In the genomic region with DNA sequence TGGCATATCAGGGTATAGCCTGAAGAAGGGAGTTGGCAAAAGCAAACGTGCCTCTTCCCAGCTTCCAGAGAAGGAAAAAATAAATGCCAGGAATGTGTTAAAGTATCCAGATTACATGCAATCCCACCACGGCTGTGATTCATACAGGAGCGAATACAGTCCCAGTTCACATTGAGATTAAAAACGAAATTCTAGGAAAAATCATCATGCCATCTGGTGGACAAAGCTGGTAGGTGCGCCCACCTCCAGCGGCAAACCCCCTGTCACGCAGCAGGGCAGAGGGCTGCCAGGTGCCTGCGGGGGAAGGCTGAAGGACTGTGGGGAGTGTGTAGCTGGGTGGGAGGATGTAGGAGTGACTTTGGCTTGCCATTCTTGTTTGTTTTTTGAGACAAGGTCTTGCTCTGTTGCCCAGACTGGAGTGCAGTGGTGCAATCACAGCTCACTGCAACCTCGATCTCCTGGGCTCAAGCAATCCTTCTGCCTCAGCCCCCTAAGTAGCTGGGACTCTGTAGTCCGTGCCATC, we compare ENCODE assay signal across 8 cellular contexts. TPM values are rescaled to one million over a fixed set of nuclear protein-coding genes. Genes with fewer than 3 reads are reported as not detected.
A peak's percentile ranks its signal among the peaks of the same experiment; 100 is the strongest.
DNase-seq lines count a peak whose midpoint lies in the region; ATAC-seq, FAIRE-seq and TF ChIP-seq lines count a peak whose summit lies in the region.

No MANE protein-coding gene starts in this region.

- H2AK5ac ChIP-seq in trophoblast cell (ENCODE audit: low read length): no peak overlapping the region

- BruUV-seq in Panc1 (replicated peaks; lab: Mats Ljungman, UMichigan): no TSS peak

- no peaks in the 10 kb centered on the region for H3K9me3 ChIP-seq in Panc1 (ENCODE audit: control insufficient read depth, insufficient read depth, low read depth, low read length)
- H3K9me3 ChIP-seq in trophoblast cell (ENCODE audit: insufficient read depth, low read depth, low read length): no peaks in the 10 kb centered on the region

- H3K36me3 Mint-ChIP-seq in activated T-helper 2 cell treated with anti-CD3 and anti-CD28 coated beads, Interferon-gamma antibody, Interleukin-2, Interleukin-4, amounts not matched to agents 10 μg/mL and 5 μg/mL and 100 μg/mL, durations not matched to agents 14 hours and 24 hours and 36 hours (ENCODE audit: low read depth): no peaks in the 10 kb centered on the region

- H3K4me1 ChIP-seq in Panc1 (ENCODE audit: control insufficient read depth, insufficient read depth, low read length): peaks cover 4% of the 10 kb centered on the region; the same call in 1 of the 2 replicates
- peaks cover 0 to 10% of the 10 kb centered on the region in 2 experiments for H3K4me1 ChIP-seq in trophoblast cell (ENCODE audit: control insufficient read depth in 1 of 2, insufficient read depth in 2 of 2, low read length in 2 of 2)

- H3K23ac ChIP-seq in trophoblast cell (ENCODE audit: low read length): no peak overlapping the region

- no peaks in the 10 kb centered on the region for H3K79me2 ChIP-seq in trophoblast cell (ENCODE audit: control insufficient read depth, insufficient read depth, low read length, poor library complexity)

- FAIRE-seq in D721Med (lab: Jason Lieb, UNC) (peak; percentile 89), frontal cortex (lab: Jason Lieb, UNC) (no peak)

- peak; percentile 70 for DNase-seq in D721Med (ENCODE audit: insufficient read length, low spot score)
- DNase-seq in HT-29 (ENCODE audit: low spot score): peak; percentile 85
- no peak for DNase-seq in Panc1 (ENCODE audit: low read depth, low spot score)
- peak; percentile 33 for DNase-seq in activated T-helper 2 cell treated with anti-CD3 and anti-CD28 coated beads, Interferon-gamma antibody, Interleukin-2, Interleukin-4, amounts not matched to agents 10 μg/mL and 5 μg/mL and 100 μg/mL, durations not matched to agents 14 hours and 24 hours and 36 hours (ENCODE audit: low spot score)
- peak; percentile 65 to 82 for DNase-seq in frontal cortex (ENCODE audit: low spot score in 2 of 2)
- DNase-seq in trophoblast cell: peak; percentile 54 to 77

- H3K9ac ChIP-seq in trophoblast cell (ENCODE audit: low read length): no peak overlapping the region

- no peak overlapping the region for H3K27ac Mint-ChIP-seq in activated T-helper 2 cell treated with anti-CD3 and anti-CD28 coated beads, Interferon-gamma antibody, Interleukin-2, Interleukin-4, amounts not matched to agents 10 μg/mL and 5 μg/mL and 100 μg/mL, durations not matched to agents 14 hours and 24 hours and 36 hours

- H2AFZ ChIP-seq in trophoblast cell (ENCODE audit: insufficient read depth, low read length, poor library complexity): no peak overlapping the region

- H3K4me1 Mint-ChIP-seq in activated T-helper 2 cell treated with anti-CD3 and anti-CD28 coated beads, Interferon-gamma antibody, Interleukin-2, Interleukin-4, amounts not matched to agents 10 μg/mL and 5 μg/mL and 100 μg/mL, durations not matched to agents 14 hours and 24 hours and 36 hours (ENCODE audit: low read depth): peaks cover 4% of the 10 kb centered on the region

- TF ChIP-seq CTCF in D721Med (IDR thresholded peaks at IDR 0.05; ENCODE audit: insufficient read depth, missing control alignments) (peak; percentile 72), Panc1 (IDR thresholded peaks at IDR 0.05) (peak; percentile 82)

- intact Hi-C loops in Panc1 (cut with micrococcal nuclease; ENCODE audit: unreplicated experiment): no loop called here
- intact Hi-C loops in activated T-helper 2 cell treated with anti-CD3 and anti-CD28 coated beads, Interferon-gamma antibody, Interleukin-2, Interleukin-4, amounts not matched to agents 10 μg/mL and 5 μg/mL and 100 μg/mL, durations not matched to agents 14 hours and 24 hours and 36 hours (cut with micrococcal nuclease): loop anchor here (1.0 kb wide), 1 partner anchor 29 kb away; no protein-coding TSS in a partner anchor

- no peak overlapping the region for H4K8ac ChIP-seq in trophoblast cell (ENCODE audit: low read depth, low read length)

- H3K14ac ChIP-seq in trophoblast cell (ENCODE audit: low read length): no peak overlapping the region

- H3K4me3 ChIP-seq in Panc1 (ENCODE audit: low read depth in 2 of 2, low read length in 2 of 2) (no peak overlapping the region), trophoblast cell (ENCODE audit: low read depth, low read length) (no peak overlapping the region)

- H3K4ac ChIP-seq in trophoblast cell (ENCODE audit: low read depth, low read length): no peak overlapping the region

- H3K18ac ChIP-seq in trophoblast cell (ENCODE audit: low read length): no peak overlapping the region

- H3K27me3 Mint-ChIP-seq in activated T-helper 2 cell treated with anti-CD3 and anti-CD28 coated beads, Interferon-gamma antibody, Interleukin-2, Interleukin-4, amounts not matched to agents 10 μg/mL and 5 μg/mL and 100 μg/mL, durations not matched to agents 14 hours and 24 hours and 36 hours (ENCODE audit: low read depth): peaks cover 37% of the 10 kb centered on the region

- no peaks in the 10 kb centered on the region for H3K27me3 ChIP-seq in Panc1 (ENCODE audit: control insufficient read depth, insufficient read depth, low read length)
- H3K27me3 ChIP-seq in trophoblast cell (ENCODE audit: insufficient read depth, low read length): no peaks in the 10 kb centered on the region

- H3K36me3 ChIP-seq in Panc1 (ENCODE audit: control insufficient read depth, insufficient read depth, low read length) (no peaks in the 10 kb centered on the region), trophoblast cell (ENCODE audit: control insufficient read depth in 1 of 2, insufficient read depth in 2 of 2, low read length in 2 of 2) (no peaks in the 10 kb centered on the region)

- H2BK120ac ChIP-seq in trophoblast cell (ENCODE audit: insufficient read depth, low read length, poor library complexity): no peak overlapping the region

- H3K27ac ChIP-seq in Panc1 (ENCODE audit: low read length) (no peak overlapping the region), trophoblast cell (ENCODE audit: low read depth, low read length) (no peak overlapping the region)

- ATAC-seq in Panc1 (peak; percentile 82), HG02884 (IDR thresholded peaks at IDR 0.05; ENCODE audit: unreplicated experiment) (no peak), GM21360 (IDR thresholded peaks at IDR 0.05; ENCODE audit: unreplicated experiment) (no peak)

- H3K4me3 Mint-ChIP-seq in activated T-helper 2 cell treated with anti-CD3 and anti-CD28 coated beads, Interferon-gamma antibody, Interleukin-2, Interleukin-4, amounts not matched to agents 10 μg/mL and 5 μg/mL and 100 μg/mL, durations not matched to agents 14 hours and 24 hours and 36 hours (ENCODE audit: low read depth): no peak overlapping the region

- POLR2A ChIA-PET in Panc1 (lab: Charles Lee): no interaction called here

- no peak overlapping the region for H4K12ac ChIP-seq in trophoblast cell (ENCODE audit: low read depth, low read length)

- H2BK12ac ChIP-seq in trophoblast cell (ENCODE audit: low read length): no peak overlapping the region

- in situ Hi-C loops in Panc1 (cut with HindIII; ENCODE audit: low pct_unique_long_range_greater_than_20kb, low sequenced_read_pairs): no loop called here

- H3K79me1 ChIP-seq in trophoblast cell (ENCODE audit: low read length): no peaks in the 10 kb centered on the region

- H3K9me3 Mint-ChIP-seq in activated T-helper 2 cell treated with anti-CD3 and anti-CD28 coated beads, Interferon-gamma antibody, Interleukin-2, Interleukin-4, amounts not matched to agents 10 μg/mL and 5 μg/mL and 100 μg/mL, durations not matched to agents 14 hours and 24 hours and 36 hours: no peaks in the 10 kb centered on the region

- H2BK5ac ChIP-seq in trophoblast cell (ENCODE audit: low read depth, low read length, poor library complexity): no peak overlapping the region

- H4K91ac ChIP-seq in trophoblast cell (ENCODE audit: low read depth, low read length): no peak overlapping the region

- H3K4me2 ChIP-seq in trophoblast cell (ENCODE audit: low read length): no peak overlapping the region

- WGBS in trophoblast cell (ENCODE audit: extremely low coverage, insufficient coverage, insufficient read length): no CpG with 5 or more reads among the region's 10 CpGs

- CTCF ChIA-PET in Panc1 (lab: Charles Lee): interaction anchor here (0.6 to 1.4 kb wide), 5 partner anchors 17 to 30 kb away, joined by 3 to 10 read pairs (median 3); a partner anchor contains a TSS

RNA-seq across cellular contexts. Expression of a gene that starts 6.4 kb away (rescaled TPM):
- 102 and 108 TPM in 2 replicates for total RNA-seq in HT-29 (2014; rRNA removed; shearing (Covaris generic))
- total RNA-seq in Panc1 (2021; ENCODE audit: unreplicated experiment) (64.6 TPM), frontal cortex (47.7 TPM)
- 40.8 TPM for polyA plus RNA-seq in Panc1 (2012; ENCODE audit: insufficient read length)
- 44.7 and 45.6 TPM in 2 replicates for total RNA-seq in activated T-helper 2 cell treated with anti-CD3 and anti-CD28 coated beads, Interferon-gamma antibody, Interleukin-2, Interleukin-4, amounts not matched to agents 10 μg/mL and 5 μg/mL and 100 μg/mL, durations not matched to agents 14 hours and 24 hours and 36 hours
- 26.0 and 26.5 TPM in 2 replicates for polyA plus RNA-seq in trophoblast cell (2013)

RNA-seq across cellular contexts. Expression of a gene that starts 16.1 kb away (rescaled TPM):
- not detected in 2 replicates for total RNA-seq in HT-29 (2014; rRNA removed; shearing (Covaris generic))
- total RNA-seq in Panc1 (2021; ENCODE audit: unreplicated experiment) (not detected), frontal cortex (not detected)
- not detected for polyA plus RNA-seq in Panc1 (2012; ENCODE audit: insufficient read length)
- 0.16 and 0.23 TPM in 2 replicates for total RNA-seq in activated T-helper 2 cell treated with anti-CD3 and anti-CD28 coated beads, Interferon-gamma antibody, Interleukin-2, Interleukin-4, amounts not matched to agents 10 μg/mL and 5 μg/mL and 100 μg/mL, durations not matched to agents 14 hours and 24 hours and 36 hours
- 0.01 and 0.03 TPM in 2 replicates for polyA plus RNA-seq in trophoblast cell (2013)

RNA-seq across cellular contexts. Expression of a gene that starts 16.8 kb away (rescaled TPM):
- total RNA-seq in HT-29 (2014; rRNA removed; shearing (Covaris generic)): 31.1 and 45.7 TPM in 2 replicates
- 119 TPM for total RNA-seq in Panc1 (2021; ENCODE audit: unreplicated experiment)
- polyA plus RNA-seq in Panc1 (2012; ENCODE audit: insufficient read length): 151 TPM
- 22.0 and 23.4 TPM in 2 replicates for total RNA-seq in activated T-helper 2 cell treated with anti-CD3 and anti-CD28 coated beads, Interferon-gamma antibody, Interleukin-2, Interleukin-4, amounts not matched to agents 10 μg/mL and 5 μg/mL and 100 μg/mL, durations not matched to agents 14 hours and 24 hours and 36 hours
- total RNA-seq in frontal cortex: 13.9 TPM
- 17.0 and 18.3 TPM in 2 replicates for polyA plus RNA-seq in trophoblast cell (2013)

RNA-seq across cellular contexts. Expression of a gene that starts 30.0 kb away (rescaled TPM):
- total RNA-seq in HT-29 (2014; rRNA removed; shearing (Covaris generic)): 26.8 and 28.6 TPM in 2 replicates
- total RNA-seq in Panc1 (2021; ENCODE audit: unreplicated experiment) (38.7 TPM), frontal cortex (0.82 TPM)
- 55.2 TPM for polyA plus RNA-seq in Panc1 (2012; ENCODE audit: insufficient read length)
- 4.8 and 5.7 TPM in 2 replicates for total RNA-seq in activated T-helper 2 cell treated with anti-CD3 and anti-CD28 coated beads, Interferon-gamma antibody, Interleukin-2, Interleukin-4, amounts not matched to agents 10 μg/mL and 5 μg/mL and 100 μg/mL, durations not matched to agents 14 hours and 24 hours and 36 hours
- polyA plus RNA-seq in trophoblast cell (2013): 15.7 and 16.4 TPM in 2 replicates
